In genomic region chr1:146260006-146260730, GRCh38 we compare ENCODE assay signal across 8 cellular contexts. TPM values are rescaled to one million over a fixed set of nuclear protein-coding genes. Genes with fewer than 3 reads are reported as not detected.
DNase-seq lines count a peak whose midpoint lies in the region; ATAC-seq, FAIRE-seq and TF ChIP-seq lines count a peak whose summit lies in the region.
"Not testable (repeated sequence)": the region's sequence is repeated elsewhere in the genome, so short reads cannot be mapped to it uniquely, and the experiment has no call there.

No MANE protein-coding gene starts in this region.

- not testable (repeated sequence) for H3K79me1 ChIP-seq in IMR-90 (ENCODE audit: low read depth in 1 of 2, low read length in 2 of 2)

- not testable (repeated sequence) for H3K79me2 ChIP-seq in GM12878 (ENCODE audit: control insufficient read depth, insufficient read depth, low read length)

- H3K4me3 ChIP-seq in CD4-positive, CD25-positive, alpha-beta regulatory T cell (ENCODE audit: low read depth, low read length); IMR-90 (ENCODE audit: insufficient read depth, low read depth, low read length); GM12878; naive thymus-derived CD4-positive, alpha-beta T cell (ENCODE audit: low read length): not testable (repeated sequence)

- H4K5ac ChIP-seq in IMR-90 (ENCODE audit: low read depth, low read length): not testable (repeated sequence)

- not testable (repeated sequence) for H3K36me3 ChIP-seq in CD4-positive, CD25-positive, alpha-beta regulatory T cell (ENCODE audit: control insufficient read depth, insufficient read depth, low read length); IMR-90 (ENCODE audit: control insufficient read depth, insufficient read depth, low read length); GM12878 (ENCODE audit: control insufficient read depth in 2 of 2, insufficient read depth in 2 of 2, low read length in 1 of 2); naive thymus-derived CD4-positive, alpha-beta T cell (ENCODE audit: control insufficient read depth in 2 of 3, insufficient read depth in 3 of 3, low read length in 3 of 3)

- not testable (repeated sequence) for H3K4me2 ChIP-seq in IMR-90 (ENCODE audit: low read depth, low read length); GM12878 (ENCODE audit: control insufficient read depth, insufficient read depth)

- H3K9me1 ChIP-seq in IMR-90 (ENCODE audit: insufficient read depth, low read length): not testable (repeated sequence)

- not testable (repeated sequence) for H2BK20ac ChIP-seq in IMR-90 (ENCODE audit: low read depth, low read length)

- H2AFZ ChIP-seq in IMR-90 (replicated peaks; ENCODE audit: low read length, poor library complexity); GM12878 (ENCODE audit: control insufficient read depth, low read depth, low read length): not testable (repeated sequence)

- H3K9me3 ChIP-seq in CD4-positive, CD25-positive, alpha-beta regulatory T cell (ENCODE audit: control insufficient read depth in 2 of 2, low read length in 2 of 2); IMR-90 (ENCODE audit: control insufficient read depth, insufficient read depth, low read length); T-helper 17 cell (ENCODE audit: control insufficient read depth, low read length, poor library complexity, severe bottlenecking); GM12878 (replicated peaks; ENCODE audit: control insufficient read depth, insufficient read depth, low read length); naive thymus-derived CD4-positive, alpha-beta T cell (ENCODE audit: control insufficient read depth in 2 of 3, low read length in 3 of 3): not testable (repeated sequence)

- TF ChIP-seq RAD21 in IMR-90 (IDR thresholded peaks at IDR 0.05; ENCODE audit: low read length); GM12878 (IDR thresholded peaks at IDR 0.05; ENCODE audit: insufficient read depth, low read depth, low read length): not testable (repeated sequence)

- not testable (repeated sequence) for H2AK9ac ChIP-seq in IMR-90 (replicated peaks; ENCODE audit: low read depth, low read length, poor library complexity)

- H3K27me3 ChIP-seq in CD4-positive, CD25-positive, alpha-beta regulatory T cell (ENCODE audit: control insufficient read depth, insufficient read depth, low read length); IMR-90 (ENCODE audit: control insufficient read depth, insufficient read depth, low read length); GM12878 (replicated peaks in 1 of 2; ENCODE audit: control insufficient read depth in 2 of 2, insufficient read depth in 2 of 2, low read length in 1 of 2); naive thymus-derived CD4-positive, alpha-beta T cell (ENCODE audit: control insufficient read depth in 2 of 2, insufficient read depth in 2 of 2, low read length in 2 of 2): not testable (repeated sequence)

- H4K91ac ChIP-seq in IMR-90 (ENCODE audit: insufficient read depth, low read depth, low read length): not testable (repeated sequence)

- H3K23ac ChIP-seq in IMR-90 (ENCODE audit: low read depth, low read length): not testable (repeated sequence)

- H3K9ac ChIP-seq in IMR-90 (ENCODE audit: low read depth, low read length); GM12878 (ENCODE audit: control insufficient read depth, insufficient read depth, low read length): not testable (repeated sequence)

- H3K14ac ChIP-seq in IMR-90 (replicated peaks; ENCODE audit: low read depth, low read length): not testable (repeated sequence)

- H4K20me1 ChIP-seq in IMR-90 (ENCODE audit: insufficient read depth, low read length); GM12878 (ENCODE audit: control insufficient read depth, insufficient read depth): not testable (repeated sequence)

- H2BK15ac ChIP-seq in IMR-90 (ENCODE audit: low read depth, low read length): not testable (repeated sequence)

- intact Hi-C loops in IMR-90 (cut with micrococcal nuclease); GM12878 (cut with micrococcal nuclease; ENCODE audit: unreplicated experiment); naive thymus-derived CD4-positive, alpha-beta T cell (cut with micrococcal nuclease): not testable (repeated sequence)

- dilution Hi-C loops in IMR-90 (cut with HindIII; ENCODE audit: low sequenced_read_pairs, unreplicated experiment): not testable (repeated sequence)

- TF ChIP-seq POLR2A in IMR-90 (IDR thresholded peaks at IDR 0.05; ENCODE audit: low read depth, low read length); GM12878 (IDR thresholded peaks at IDR 0.05; ENCODE audit: low read depth, low read length): not testable (repeated sequence)

- SMC1A ChIA-PET in GM12878 (lab: Charles Lee; ENCODE audit: uncharacterized antibody, unreplicated experiment): not testable (repeated sequence)

- not testable (repeated sequence) for TF ChIP-seq EP300 in GM12878 (IDR thresholded peaks at IDR 0.05; ENCODE audit: borderline replicate concordance in 1 of 2, control insufficient read depth in 1 of 2, low read depth in 2 of 2, low read length in 2 of 2)

- CTCF ChIA-PET in IMR-90 (lab: Yijun Ruan, JAX); GM12878 (lab: Yijun Ruan, JAX); naive thymus-derived CD4-positive, alpha-beta T cell (lab: Charles Lee): not testable (repeated sequence)

- not testable (repeated sequence) for H3K4me1 Mint-ChIP-seq in CD4-positive, CD25-positive, alpha-beta regulatory T cell; T-helper 17 cell; activated T-cell treated with anti-CD3 and anti-CD28 coated beads, Interleukin-2, amount 50 U/mL, for 72 hours (ENCODE audit: low read depth); naive thymus-derived CD4-positive, alpha-beta T cell

- not testable (repeated sequence) for H3K4ac ChIP-seq in IMR-90 (ENCODE audit: low read depth, low read length)

- RAD21 ChIA-PET in GM12878 (lab: Charles Lee; ENCODE audit: unreplicated experiment): not testable (repeated sequence)

- not testable (repeated sequence) for H3K36me3 Mint-ChIP-seq in CD4-positive, CD25-positive, alpha-beta regulatory T cell; T-helper 17 cell (ENCODE audit: low read depth); activated T-cell treated with anti-CD3 and anti-CD28 coated beads, Interleukin-2, amount 50 U/mL, for 72 hours (ENCODE audit: insufficient read depth in 2 of 2); naive thymus-derived CD4-positive, alpha-beta T cell

- in situ Hi-C loops in IMR-90 (cut with MboI; ENCODE audit: low sequenced_read_pairs); GM12878 (cut with MboI): not testable (repeated sequence)

- not testable (repeated sequence) for FAIRE-seq in GM12878 (lab: Jason Lieb, UNC)

- H3K18ac ChIP-seq in IMR-90 (ENCODE audit: low read depth, low read length): not testable (repeated sequence)

- POLR2A ChIA-PET in IMR-90 (lab: Charles Lee; ENCODE audit: unreplicated experiment); GM12878 (lab: Charles Lee); naive thymus-derived CD4-positive, alpha-beta T cell (lab: Charles Lee): not testable (repeated sequence)

- not testable (repeated sequence) for TF ChIP-seq CTCF in IMR-90 (conservative IDR thresholded peaks at IDR 0.05; ENCODE audit: low read depth, low read length); GM12878 (IDR thresholded peaks at IDR 0.05 in 2 of 3, conservative IDR thresholded peaks at IDR 0.05 in 1 of 3; ENCODE audit: control insufficient read depth in 2 of 3, extremely low read depth in 1 of 3, insufficient read depth in 1 of 3, low read depth in 3 of 3, low read length in 3 of 3)

- H2AK5ac ChIP-seq in IMR-90 (ENCODE audit: low read depth, low read length): not testable (repeated sequence)

- not testable (repeated sequence) for H3K27ac ChIP-seq in CD4-positive, CD25-positive, alpha-beta regulatory T cell (ENCODE audit: insufficient read depth, low read length, poor library complexity, severe bottlenecking); IMR-90 (ENCODE audit: insufficient read depth, low read length); GM12878 (ENCODE audit: control insufficient read depth, insufficient read depth); naive thymus-derived CD4-positive, alpha-beta T cell (ENCODE audit: low read depth, low read length)

- WGBS in IMR-90 (ENCODE audit: extremely low coverage in 2 of 2, insufficient read length in 1 of 2), 2 experiments: no CpG with 5 or more reads among the region's 8 CpGs
- WGBS in GM12878 (ENCODE audit: insufficient coverage, insufficient replicate concordance, low lambda C conversion rate, missing lambda C conversion rate): no CpG with 5 or more reads among the region's 8 CpGs

- not testable (repeated sequence) for BruUV-seq in IMR-90 (replicated peaks; lab: Mats Ljungman, UMichigan); GM12878 (replicated peaks; lab: Mats Ljungman, UMichigan)

- H4K8ac ChIP-seq in IMR-90 (ENCODE audit: low read depth in 2 of 2, low read length in 2 of 2): not testable (repeated sequence)

- H2BK5ac ChIP-seq in IMR-90 (ENCODE audit: low read depth, low read length, poor library complexity, severe bottlenecking): not testable (repeated sequence)

- H3K4me3 Mint-ChIP-seq in CD4-positive, CD25-positive, alpha-beta regulatory T cell; T-helper 17 cell; activated T-cell treated with anti-CD3 and anti-CD28 coated beads, Interleukin-2, amount 50 U/mL, for 72 hours; naive thymus-derived CD4-positive, alpha-beta T cell: not testable (repeated sequence)

- H3K27me3 Mint-ChIP-seq in CD4-positive, CD25-positive, alpha-beta regulatory T cell; T-helper 17 cell; activated T-cell treated with anti-CD3 and anti-CD28 coated beads, Interleukin-2, amount 50 U/mL, for 72 hours (ENCODE audit: low read depth); naive thymus-derived CD4-positive, alpha-beta T cell: not testable (repeated sequence)

- H3K56ac ChIP-seq in IMR-90 (ENCODE audit: extremely low read depth, insufficient read depth, low read length): not testable (repeated sequence)

- H3K4me1 ChIP-seq in CD4-positive, CD25-positive, alpha-beta regulatory T cell (ENCODE audit: control insufficient read depth, insufficient read depth, low read length, poor library complexity, severe bottlenecking); IMR-90 (ENCODE audit: control insufficient read depth, insufficient read depth, low read length); GM12878 (ENCODE audit: control insufficient read depth, insufficient read depth, low read length); naive thymus-derived CD4-positive, alpha-beta T cell (ENCODE audit: control insufficient read depth in 2 of 2, insufficient read depth in 2 of 2, low read length in 2 of 2): not testable (repeated sequence)

- H3K9me3 Mint-ChIP-seq in CD4-positive, CD25-positive, alpha-beta regulatory T cell; activated T-cell treated with anti-CD3 and anti-CD28 coated beads, Interleukin-2, amount 50 U/mL, for 72 hours; naive thymus-derived CD4-positive, alpha-beta T cell: not testable (repeated sequence)

- not testable (repeated sequence) for H2BK120ac ChIP-seq in IMR-90 (ENCODE audit: low read depth, low read length)

- not testable (repeated sequence) for H3K27ac Mint-ChIP-seq in CD4-positive, CD25-positive, alpha-beta regulatory T cell; T-helper 17 cell; activated T-cell treated with anti-CD3 and anti-CD28 coated beads, Interleukin-2, amount 50 U/mL, for 72 hours; naive thymus-derived CD4-positive, alpha-beta T cell

- peak; percentile 83 to 88 for ATAC-seq in CD4-positive, CD25-positive, alpha-beta regulatory T cell (ENCODE audit: low read depth in 2 of 2)
- 0 out of 2 replicates have a peak, but pooled peaks have one; percentile 14 for ATAC-seq in IMR-90 (ENCODE audit: low read depth)
- ATAC-seq in T-helper 17 cell: peak; percentile 64
- ATAC-seq in activated T-cell treated with anti-CD3 and anti-CD28 coated beads, Interleukin-2, amount 50 U/mL, for 72 hours (replicated peaks in 1 of 2): peak; percentile 15 to 37
- peak; percentile 48; the same call in 2 of the 3 replicates for ATAC-seq in GM12878
- peak; percentile 34 for ATAC-seq in left lobe of liver
- ATAC-seq in naive thymus-derived CD4-positive, alpha-beta T cell: peak; percentile 60
- ATAC-seq in stimulated activated naive CD8-positive, alpha-beta T cell treated with anti-CD3 and anti-CD28 coated beads, Interleukin-15, Interleukin-2, amounts not matched to agents 100 U/mL and 50 U/mL, for 24 hours: peak; percentile 43

- not testable (repeated sequence) for DNase-seq in CD4-positive, CD25-positive, alpha-beta regulatory T cell; IMR-90; T-helper 17 cell; activated T-cell treated with anti-CD3 and anti-CD28 coated beads, Interleukin-2, amount 50 U/mL, for 72 hours; GM12878 (ENCODE audit: low read depth, low spot score); left lobe of liver (ENCODE audit: low spot score); naive thymus-derived CD4-positive, alpha-beta T cell; stimulated activated naive CD8-positive, alpha-beta T cell treated with anti-CD3 and anti-CD28 coated beads, Interleukin-15, Interleukin-2, amounts not matched to agents 100 U/mL and 50 U/mL, for 24 hours

RNA-seq across cellular contexts. Expression of gene NOTCH2NLA, which starts 31.3 kb away (rescaled TPM):
- 39.3 TPM for total RNA-seq in CD4-positive, CD25-positive, alpha-beta regulatory T cell
- 10 to 100 TPM in 3 of 4 donors, 1 to 10 TPM in 1; 9.7 to 22.5 (median 20.3) TPM for polyA plus RNA-seq in CD4-positive, CD25-positive, alpha-beta regulatory T cell
- total RNA-seq in IMR-90 (2012; rRNA removed) (51.7 and 55.4 TPM in 2 replicates), T-helper 17 cell (10 to 100 TPM; 34.3 to 40.7 TPM), GM12878 (2014; rRNA removed) (3.6 and 4.3 TPM in 2 replicates), GM12878 (2014; rRNA removed; fragmentation: Illumina TruSeq; extraction: Trizol) (1.6 and 1.8 TPM in 2 replicates), GM12878 (2021) (2.8 and 3.0 TPM in 2 replicates), left lobe of liver (23.5 TPM)
- polyA plus RNA-seq in IMR-90 (2012; rRNA removed) (23.6 and 24.8 TPM in 2 replicates), GM12878 (2011; rRNA removed) (4.9 and 6.4 TPM in 2 replicates), GM12878 (2014; fragmentation: Illumina TruSeq; extraction: Trizol) (0.93 and 1.2 TPM in 2 replicates), GM12878 (2014; fragmentation: Nextera tagmentation; extraction: Ambion mirVana) (under 1 TPM; 0.71 to 0.79 TPM), GM12878 (2014; rRNA removed) (1.3 and 2.3 TPM in 2 replicates), GM12878 (2016; fragmentation: Nextera tagmentation; extraction: Ambion mirVana) (1 to 10 TPM; 1.8 to 2.2 TPM)
- polyA plus RNA-seq in IMR-90 (2012; cell fraction: cytosol; rRNA removed): 22.3 and 24.0 TPM in 2 replicates
- 11.7 and 12.8 TPM in 2 replicates for polyA plus RNA-seq in IMR-90 (2012; cell fraction: nucleus; rRNA removed; ENCODE audit: low replicate concordance)
- 10 to 100 TPM; 36.6 to 39.3 TPM for total RNA-seq in activated T-cell treated with anti-CD3 and anti-CD28 coated beads, Interleukin-2, amount 50 U/mL, for 72 hours
- total RNA-seq in GM12878 (2013; cell fraction: nucleolus; rRNA removed): 47.7 and 51.3 TPM in 2 replicates
- 2.1 TPM for polyA plus RNA-seq in GM12878 (2011; ENCODE audit: low read depth)
- polyA plus RNA-seq in GM12878 (2011; cell fraction: cytosol; rRNA removed): 5.7 and 7.0 TPM in 2 replicates
- polyA plus RNA-seq in GM12878 (2011; cell fraction: nucleus; rRNA removed): 9.2 and 11.6 TPM in 2 replicates
- polyA plus RNA-seq in GM12878 (2012): 3.3 and 3.6 TPM in 2 replicates
- 44.6 and 51.8 TPM in 2 replicates for polyA minus RNA-seq in GM12878 (2011; rRNA and poly(A)+ RNA removed)
- polyA minus RNA-seq in GM12878 (2011; cell fraction: cytosol; rRNA and poly(A)+ RNA removed): 2.3 and 7.4 TPM in 2 replicates
- polyA minus RNA-seq in GM12878 (2011; cell fraction: nucleus; rRNA and poly(A)+ RNA removed): 32.4 and 51.0 TPM in 2 replicates
- total RNA-seq in naive thymus-derived CD4-positive, alpha-beta T cell: 10 to 100 TPM; 44.9 to 97.5 (median 82.2) TPM
- polyA plus RNA-seq in naive thymus-derived CD4-positive, alpha-beta T cell: 10 to 100 TPM; 15.7 to 18.3 TPM

Comparison
In these comparisons a context has a peak if more than half of its experiments do, and no peak if none do; other contexts are left out.
1. ATAC-seq: peak in every context shown above with its lines; median percentile 86 in CD4-positive, CD25-positive, alpha-beta regulatory T cell; 64 in T-helper 17 cell; 60 in naive thymus-derived CD4-positive, alpha-beta T cell; 48 in GM12878; 43 in stimulated activated naive CD8-positive, alpha-beta T cell treated with anti-CD3 and anti-CD28 coated beads, Interleukin-15, Interleukin-2, amounts not matched to agents 100 U/mL and 50 U/mL, for 24 hours; 34 in left lobe of liver; 26 in activated T-cell treated with anti-CD3 and anti-CD28 coated beads, Interleukin-2, amount 50 U/mL, for 72 hours; 14 in IMR-90.